In genomic region chr3:19232566-19232965, GRCh38 we compare ENCODE assay signal across 16 cellular contexts.
"Had no signal": no experiment of that assay in that cellular context is flagged by ENCODE, and none has a peak within 500 bp of the region (broad histone marks: within the 10 kb centered on the region; RNA-seq: fewer than 3 reads in every experiment).

No MANE protein-coding gene starts in this region.

- ATAC-seq: heart left ventricle; naive thymus-derived CD8-positive, alpha-beta T cell had no signal

- H3K27me3 ChIP-seq: colonic mucosa, heart left ventricle, neutrophil, right atrium auricular region, stomach had no signal

- H3K36me3 ChIP-seq: colonic mucosa, heart left ventricle, neutrophil, right atrium auricular region, stomach, thoracic aorta had no signal

- DNase-seq: colonic mucosa; dermis blood vessel endothelial cell; heart left ventricle; hypothalamus; kidney glomerular epithelial cell; naive thymus-derived CD8-positive, alpha-beta T cell; stimulated activated CD4-positive, alpha-beta T cell treated with anti-CD3 and anti-CD28 coated beads, Interleukin-12 subunit alpha, Interleukin-12 subunit beta, amount 100 ng/mL, for 4 hours; stimulated activated naive CD4-positive, alpha-beta T cell; stomach; substantia nigra; trophoblast cell had no signal

- FAIRE-seq: frontal cortex, small intestine had no signal

- H3K4me3 ChIP-seq: colonic mucosa, heart left ventricle, right atrium auricular region, stomach, thoracic aorta had no signal

- H3K9me3 ChIP-seq: colonic mucosa, heart left ventricle, neutrophil, right atrium auricular region, stomach, thoracic aorta had no signal

- H3K4me1 ChIP-seq: colonic mucosa, heart left ventricle, right atrium auricular region had no signal

- H3K27ac ChIP-seq: colonic mucosa, heart left ventricle, neutrophil, right atrium auricular region, stomach, thoracic aorta had no signal
